Comparison of ENCODE assay signal across 1 cellular context in genomic region chr22:36387914-36388864, GRCh38.
TF ChIP-seq lines count a peak whose summit lies in the region.

MYH9 (minus strand) TSS chr22:36387967; CDS start chr22:36349236, 38,731 bp downstream.

TF ChIP-seq in HepG2, 621 proteins besides CTCF, POLR2A, EP300 and RAD21 (continued from another document):
- TF ChIP-seq KLF9 (CRISPR knock-in tag; IDR thresholded peaks at IDR 0.05; ENCODE audit: low read depth) (0 out of 2 replicates have a peak, but pooled peaks have one; percentile 24), KLF6 (CRISPR knock-in tag; IDR thresholded peaks at IDR 0.05) (no peak), BCL6 (CRISPR knock-in tag; IDR thresholded peaks at IDR 0.05) (peak; percentile 55), SP4 (CRISPR knock-in tag; IDR thresholded peaks at IDR 0.05) (peak; percentile 100), ETV5 (CRISPR knock-in tag; IDR thresholded peaks at IDR 0.05; ENCODE audit: borderline replicate concordance) (peak; percentile 57; the same call in 1 of the 2 replicates), RFXAP (CRISPR knock-in tag; IDR thresholded peaks at IDR 0.05; ENCODE audit: borderline replicate concordance) (peak; percentile 56; the same call in 1 of the 2 replicates), ZNF619 (CRISPR knock-in tag; IDR thresholded peaks at IDR 0.05) (no peak), HNF4G (IDR thresholded peaks at IDR 0.05; ENCODE audit: borderline replicate concordance, low read depth, low read length) (no peak), HNF4G (CRISPR knock-in tag; IDR thresholded peaks at IDR 0.05; ENCODE audit: borderline replicate concordance, low read depth) (no peak), KAT7 (CRISPR knock-in tag; IDR thresholded peaks at IDR 0.05; ENCODE audit: borderline replicate concordance) (peak; percentile 75; the same call in 1 of the 2 replicates), ELF1 (CRISPR knock-in tag; IDR thresholded peaks at IDR 0.05) (peak; percentile 77), ZNF350 (CRISPR knock-in tag; IDR thresholded peaks at IDR 0.05; ENCODE audit: borderline replicate concordance, low read depth) (peak; percentile 64; the same call in 1 of the 2 replicates), TEAD3 (CRISPR knock-in tag; optimal IDR thresholded peaks at IDR 0.05; ENCODE audit: borderline replicate concordance) (peak; percentile 21), POLR2AphosphoS5 (IDR thresholded peaks at IDR 0.05; ENCODE audit: low read depth, low read length) (peak; percentile 88), ZNF543 (CRISPR knock-in tag; IDR thresholded peaks at IDR 0.05) (peak; percentile 51; the same call in 1 of the 2 replicates), TOE1 (CRISPR knock-in tag; IDR thresholded peaks at IDR 0.05) (0 out of 2 replicates have a peak, but pooled peaks have one; percentile 16), ZNF331 (CRISPR knock-in tag; IDR thresholded peaks at IDR 0.05) (0 out of 2 replicates have a peak, but pooled peaks have one; percentile 18), PHF20 (CRISPR knock-in tag; IDR thresholded peaks at IDR 0.05) (0 out of 2 replicates have a peak, but pooled peaks have one; percentile 52), ZFYVE20 (CRISPR knock-in tag; IDR thresholded peaks at IDR 0.05; ENCODE audit: borderline replicate concordance, low read depth) (no peak), FOXO4 (CRISPR knock-in tag; conservative IDR thresholded peaks at IDR 0.05) (no peak), YEATS4 (CRISPR knock-in tag; IDR thresholded peaks at IDR 0.05; ENCODE audit: borderline replicate concordance) (peak; percentile 57; the same call in 1 of the 2 replicates), HNF4A (CRISPR knock-in tag; IDR thresholded peaks at IDR 0.05) (no peak), RARG (CRISPR knock-in tag; IDR thresholded peaks at IDR 0.05; ENCODE audit: low read depth) (no peak), MYC (CRISPR knock-in tag; IDR thresholded peaks at IDR 0.05; ENCODE audit: borderline replicate concordance) (peak; percentile 77), FOXK1 (CRISPR knock-in tag; IDR thresholded peaks at IDR 0.05; ENCODE audit: borderline replicate concordance, low read depth) (peak; percentile 24; the same call in 1 of the 2 replicates), DR1 (CRISPR knock-in tag; IDR thresholded peaks at IDR 0.05) (peak; percentile 92), ZNF776 (CRISPR knock-in tag; IDR thresholded peaks at IDR 0.05) (peak; percentile 53; the same call in 1 of the 2 replicates)
- TF ChIP-seq, protein P1, sequence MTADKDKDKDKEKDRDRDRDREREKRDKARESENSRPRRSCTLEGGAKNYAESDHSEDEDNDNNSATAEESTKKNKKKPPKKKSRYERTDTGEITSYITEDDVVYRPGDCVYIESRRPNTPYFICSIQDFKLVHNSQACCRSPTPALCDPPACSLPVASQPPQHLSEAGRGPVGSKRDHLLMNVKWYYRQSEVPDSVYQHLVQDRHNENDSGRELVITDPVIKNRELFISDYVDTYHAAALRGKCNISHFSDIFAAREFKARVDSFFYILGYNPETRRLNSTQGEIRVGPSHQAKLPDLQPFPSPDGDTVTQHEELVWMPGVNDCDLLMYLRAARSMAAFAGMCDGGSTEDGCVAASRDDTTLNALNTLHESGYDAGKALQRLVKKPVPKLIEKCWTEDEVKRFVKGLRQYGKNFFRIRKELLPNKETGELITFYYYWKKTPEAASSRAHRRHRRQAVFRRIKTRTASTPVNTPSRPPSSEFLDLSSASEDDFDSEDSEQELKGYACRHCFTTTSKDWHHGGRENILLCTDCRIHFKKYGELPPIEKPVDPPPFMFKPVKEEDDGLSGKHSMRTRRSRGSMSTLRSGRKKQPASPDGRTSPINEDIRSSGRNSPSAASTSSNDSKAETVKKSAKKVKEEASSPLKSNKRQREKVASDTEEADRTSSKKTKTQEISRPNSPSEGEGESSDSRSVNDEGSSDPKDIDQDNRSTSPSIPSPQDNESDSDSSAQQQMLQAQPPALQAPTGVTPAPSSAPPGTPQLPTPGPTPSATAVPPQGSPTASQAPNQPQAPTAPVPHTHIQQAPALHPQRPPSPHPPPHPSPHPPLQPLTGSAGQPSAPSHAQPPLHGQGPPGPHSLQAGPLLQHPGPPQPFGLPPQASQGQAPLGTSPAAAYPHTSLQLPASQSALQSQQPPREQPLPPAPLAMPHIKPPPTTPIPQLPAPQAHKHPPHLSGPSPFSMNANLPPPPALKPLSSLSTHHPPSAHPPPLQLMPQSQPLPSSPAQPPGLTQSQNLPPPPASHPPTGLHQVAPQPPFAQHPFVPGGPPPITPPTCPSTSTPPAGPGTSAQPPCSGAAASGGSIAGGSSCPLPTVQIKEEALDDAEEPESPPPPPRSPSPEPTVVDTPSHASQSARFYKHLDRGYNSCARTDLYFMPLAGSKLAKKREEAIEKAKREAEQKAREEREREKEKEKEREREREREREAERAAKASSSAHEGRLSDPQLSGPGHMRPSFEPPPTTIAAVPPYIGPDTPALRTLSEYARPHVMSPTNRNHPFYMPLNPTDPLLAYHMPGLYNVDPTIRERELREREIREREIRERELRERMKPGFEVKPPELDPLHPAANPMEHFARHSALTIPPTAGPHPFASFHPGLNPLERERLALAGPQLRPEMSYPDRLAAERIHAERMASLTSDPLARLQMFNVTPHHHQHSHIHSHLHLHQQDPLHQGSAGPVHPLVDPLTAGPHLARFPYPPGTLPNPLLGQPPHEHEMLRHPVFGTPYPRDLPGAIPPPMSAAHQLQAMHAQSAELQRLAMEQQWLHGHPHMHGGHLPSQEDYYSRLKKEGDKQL (CRISPR knock-in tag; IDR thresholded peaks at IDR 0.05; ENCODE audit: low read depth): no peak
- TF ChIP-seq, protein P2, sequence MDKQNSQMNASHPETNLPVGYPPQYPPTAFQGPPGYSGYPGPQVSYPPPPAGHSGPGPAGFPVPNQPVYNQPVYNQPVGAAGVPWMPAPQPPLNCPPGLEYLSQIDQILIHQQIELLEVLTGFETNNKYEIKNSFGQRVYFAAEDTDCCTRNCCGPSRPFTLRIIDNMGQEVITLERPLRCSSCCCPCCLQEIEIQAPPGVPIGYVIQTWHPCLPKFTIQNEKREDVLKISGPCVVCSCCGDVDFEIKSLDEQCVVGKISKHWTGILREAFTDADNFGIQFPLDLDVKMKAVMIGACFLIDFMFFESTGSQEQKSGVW (CRISPR knock-in tag; IDR thresholded peaks at IDR 0.05; ENCODE audit: borderline replicate concordance): no peak
